In genomic region chr22:48781391-48781790, GRCh38 we compare ENCODE assay signal across 14 cellular contexts.
DNase-seq lines count a peak whose midpoint lies in the region; ATAC-seq and TF ChIP-seq lines count a peak whose summit lies in the region.
"Had no signal": no experiment of that assay in that cellular context is flagged by ENCODE, and none has a peak within 500 bp of the region (broad histone marks: within the 10 kb centered on the region; RNA-seq: fewer than 3 reads in every experiment).

No MANE protein-coding gene starts in this region.

- ATAC-seq in activated CD8-positive, alpha-beta T cell treated with anti-CD3 and anti-CD28 coated beads, Interleukin-2, amount 10 ng/mL, durations not matched to agents 7 days and 5 days, result no peak
- ATAC-seq in activated CD8-positive, alpha-beta T cell treated with anti-CD3 and anti-CD28 coated beads for 36 hours, result no peak
- ATAC-seq in lung (ENCODE audit: insufficient read depth, low FRiP score), result no peak
- ATAC-seq: HCT116 had no signal

- H3K4me3 Mint-ChIP-seq in activated CD8-positive, alpha-beta T cell treated with anti-CD3 and anti-CD28 coated beads, Interleukin-2, amount 10 ng/mL, durations not matched to agents 7 days and 5 days, result no peak overlapping the region
- H3K4me3 Mint-ChIP-seq in activated CD8-positive, alpha-beta T cell treated with anti-CD3 and anti-CD28 coated beads for 36 hours, result no peak overlapping the region
- H3K4me3 Mint-ChIP-seq: CD8-positive, alpha-beta memory T cell had no signal

- WGBS in lung, 2 donors, result 89 to 91% methylated on average over 14 of the region's 14 CpGs

- DNase-seq in activated CD8-positive, alpha-beta T cell treated with anti-CD3 and anti-CD28 coated beads, Interleukin-2, amount 10 ng/mL, durations not matched to agents 7 days and 5 days, result peak; percentile 0
- no peak for DNase-seq in activated CD8-positive, alpha-beta T cell treated with anti-CD3 and anti-CD28 coated beads for 36 hours
- peak; percentile 9 for DNase-seq in GM13976 (ENCODE audit: low spot score)
- DNase-seq in lung (ENCODE audit: low spot score), result peak; percentile 25
- peak; percentile 32 for DNase-seq in posterior vena cava (ENCODE audit: low spot score)
- DNase-seq in T1000 (lab: John Stamatoyannopoulos, UW), result no peak
- DNase-seq in kidney glomerular epithelial cell (lab: John Stamatoyannopoulos, UW), result no peak
- DNase-seq: Caco-2; CD8-positive, alpha-beta memory T cell; DMS53; GF-D8 had no signal

- no peaks in the 10 kb centered on the region for H3K27me3 ChIP-seq in lung (ENCODE audit: control insufficient read depth, insufficient read depth)

- no peak overlapping the region for H3K27ac Mint-ChIP-seq in activated CD8-positive, alpha-beta T cell treated with anti-CD3 and anti-CD28 coated beads, Interleukin-2, amount 10 ng/mL, durations not matched to agents 7 days and 5 days
- no peak overlapping the region for H3K27ac Mint-ChIP-seq in activated CD8-positive, alpha-beta T cell treated with anti-CD3 and anti-CD28 coated beads for 36 hours
- H3K27ac Mint-ChIP-seq: CD8-positive, alpha-beta memory T cell had no signal

- POLR2A ChIA-PET in activated CD8-positive, alpha-beta T cell treated with anti-CD3 and anti-CD28 coated beads, Interleukin-2, amount 10 ng/mL, durations not matched to agents 7 days and 5 days (lab: Charles Lee), result no interaction called here
- POLR2A ChIA-PET in activated CD8-positive, alpha-beta T cell treated with anti-CD3 and anti-CD28 coated beads for 36 hours (lab: Charles Lee), result no interaction called here

- no peaks in the 10 kb centered on the region for H3K36me3 Mint-ChIP-seq in activated CD8-positive, alpha-beta T cell treated with anti-CD3 and anti-CD28 coated beads, Interleukin-2, amount 10 ng/mL, durations not matched to agents 7 days and 5 days (ENCODE audit: low read depth)
- no peaks in the 10 kb centered on the region for H3K36me3 Mint-ChIP-seq in activated CD8-positive, alpha-beta T cell treated with anti-CD3 and anti-CD28 coated beads for 36 hours (ENCODE audit: low read depth)
- H3K36me3 Mint-ChIP-seq: CD8-positive, alpha-beta memory T cell had no signal

- intact Hi-C loops in activated CD8-positive, alpha-beta T cell treated with anti-CD3 and anti-CD28 coated beads for 36 hours (cut with micrococcal nuclease), result no loop called here
- intact Hi-C loops in posterior vena cava (cut with DNase I), result no loop called here

- CTCF ChIA-PET in activated CD8-positive, alpha-beta T cell treated with anti-CD3 and anti-CD28 coated beads, Interleukin-2, amount 10 ng/mL, durations not matched to agents 7 days and 5 days (lab: Charles Lee), result no interaction called here
- CTCF ChIA-PET in activated CD8-positive, alpha-beta T cell treated with anti-CD3 and anti-CD28 coated beads for 36 hours (lab: Charles Lee), result no interaction called here

- no peak overlapping the region for H3K4me3 ChIP-seq in lung

- H3K9me3 ChIP-seq in lung (ENCODE audit: control insufficient read depth in 2 of 2, insufficient read depth in 1 of 2, low read length in 1 of 2), result peaks cover 0 to 5% of the 10 kb centered on the region in 2 donors
- H3K9me3 ChIP-seq: Caco-2 had no signal

- no peaks in the 10 kb centered on the region for H3K4me1 ChIP-seq in lung (ENCODE audit: control insufficient read depth in 2 of 2, insufficient read depth in 2 of 2, low read length in 2 of 2)
- H3K4me1 ChIP-seq: Caco-2 had no signal

- H3K36me3 ChIP-seq in lung (ENCODE audit: control insufficient read depth in 2 of 2, insufficient read depth in 2 of 2, low read length in 2 of 2), result no peaks in the 10 kb centered on the region

- H3K27ac ChIP-seq in lung (ENCODE audit: low read depth in 1 of 2, low read length in 1 of 2), result no peak overlapping the region
- H3K27ac ChIP-seq: 22Rv1, HL-60 had no signal

- H3K4me1 Mint-ChIP-seq in activated CD8-positive, alpha-beta T cell treated with anti-CD3 and anti-CD28 coated beads, Interleukin-2, amount 10 ng/mL, durations not matched to agents 7 days and 5 days (ENCODE audit: low read depth), result no peaks in the 10 kb centered on the region
- H3K4me1 Mint-ChIP-seq in activated CD8-positive, alpha-beta T cell treated with anti-CD3 and anti-CD28 coated beads for 36 hours (ENCODE audit: low read depth), result no peaks in the 10 kb centered on the region
- H3K4me1 Mint-ChIP-seq: CD8-positive, alpha-beta memory T cell had no signal

- TF ChIP-seq CTCF in activated CD8-positive, alpha-beta T cell treated with anti-CD3 and anti-CD28 coated beads for 36 hours (IDR thresholded peaks at IDR 0.05), result no peak
- TF ChIP-seq CTCF in GM13976 (IDR thresholded peaks at IDR 0.05; ENCODE audit: borderline replicate concordance, control extremely low read depth, extremely low read depth, insufficient read depth, missing control alignments), result no peak
- TF ChIP-seq CTCF in lung (IDR thresholded peaks at IDR 0.05; ENCODE audit: control extremely low read depth, extremely low read depth), result no peak

- peaks cover 13% of the 10 kb centered on the region for H3K9me3 Mint-ChIP-seq in activated CD8-positive, alpha-beta T cell treated with anti-CD3 and anti-CD28 coated beads, Interleukin-2, amount 10 ng/mL, durations not matched to agents 7 days and 5 days (ENCODE audit: insufficient read depth)
- peaks cover 12% of the 10 kb centered on the region for H3K9me3 Mint-ChIP-seq in activated CD8-positive, alpha-beta T cell treated with anti-CD3 and anti-CD28 coated beads for 36 hours

- in situ Hi-C loops in GM13976 (cut with MboI; ENCODE audit: low sequenced_read_pairs, unreplicated experiment), result no loop called here

- no peaks in the 10 kb centered on the region for H3K27me3 Mint-ChIP-seq in activated CD8-positive, alpha-beta T cell treated with anti-CD3 and anti-CD28 coated beads, Interleukin-2, amount 10 ng/mL, durations not matched to agents 7 days and 5 days (ENCODE audit: low read depth)
- peaks cover 3% of the 10 kb centered on the region for H3K27me3 Mint-ChIP-seq in activated CD8-positive, alpha-beta T cell treated with anti-CD3 and anti-CD28 coated beads for 36 hours

Comparison
In these comparisons a context has a peak if more than half of its experiments do, and no peak if none do; other contexts are left out.
1. DNase-seq: peak in activated CD8-positive, alpha-beta T cell treated with anti-CD3 and anti-CD28 coated beads, Interleukin-2, amount 10 ng/mL, durations not matched to agents 7 days and 5 days (single experiment), GM13976 (single experiment), lung (single experiment) and posterior vena cava (single experiment); none in activated CD8-positive, alpha-beta T cell treated with anti-CD3 and anti-CD28 coated beads for 36 hours (single experiment), T1000 (single experiment) and kidney glomerular epithelial cell (single experiment).